14 cellular contexts compared by ENCODE assay signal in genomic region chr13:70896136-70896535, GRCh38.
"Had no signal": no experiment of that assay in that cellular context is flagged by ENCODE, and none has a peak within 500 bp of the region (broad histone marks: within the 10 kb centered on the region; RNA-seq: fewer than 3 reads in every experiment).

No MANE protein-coding gene starts in this region.

- ATAC-seq: effector memory CD8-positive, alpha-beta T cell; naive thymus-derived CD4-positive, alpha-beta T cell had no signal

- DNase-seq: activated CD4-positive, alpha-beta T cell treated with anti-CD3 and anti-CD28 coated beads for 1 hour; activated CD4-positive, alpha-beta T cell treated with anti-CD3 and anti-CD28 coated beads, Interleukin-2, amount 50 U/mL, for 48 hours; activated gamma-delta T cell; activated naive CD8-positive, alpha-beta T cell treated with anti-CD3 and anti-CD28 coated beads, Interleukin-2, amount 10 ng/mL, durations not matched to agents 7 days and 5 days; amygdala; dermis blood vessel endothelial cell; effector memory CD8-positive, alpha-beta T cell; esophagus squamous epithelium; mesenchymal stem cell; naive thymus-derived CD4-positive, alpha-beta T cell; stimulated activated CD4-positive, alpha-beta T cell treated with anti-CD3 and anti-CD28 coated beads, Interleukin-2, amount 100 ng/mL, for 24 hours; stimulated activated naive CD4-positive, alpha-beta T cell treated with Interleukin-2 at 50 U/mL for 16 hours; thyroid gland; WERI-Rb-1 had no signal
